ENCODE assay signal across 1 cellular context in the genomic region with DNA sequence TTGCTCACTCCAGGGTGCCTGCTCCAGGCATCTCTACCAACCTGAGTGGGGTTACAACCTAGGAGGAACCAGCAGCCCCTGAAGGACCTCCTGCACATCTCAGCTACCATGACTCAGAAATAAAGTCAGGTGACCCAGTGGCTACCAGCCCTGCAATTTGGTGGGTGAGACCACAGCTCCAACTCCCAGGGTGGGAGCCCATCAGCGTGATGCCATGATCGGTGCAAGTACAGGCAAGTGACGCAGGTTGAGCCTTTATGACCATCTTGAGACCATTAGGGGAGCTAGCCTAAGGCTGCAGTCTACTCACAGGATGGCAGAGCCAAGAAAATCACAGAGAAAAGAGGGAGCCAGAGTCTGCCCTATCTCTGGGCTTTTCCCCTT.
TF ChIP-seq lines count a peak whose summit lies in the region.

No MANE protein-coding gene starts in this region.

TF ChIP-seq in K562, 482 proteins besides CTCF, POLR2A, EP300 and RAD21:
- TF ChIP-seq MAZ (CRISPR knock-in tag; conservative IDR thresholded peaks at IDR 0.05 in 1 of 2, IDR thresholded peaks at IDR 0.05 in 1 of 2), result no peak
- TF ChIP-seq, protein P1, sequence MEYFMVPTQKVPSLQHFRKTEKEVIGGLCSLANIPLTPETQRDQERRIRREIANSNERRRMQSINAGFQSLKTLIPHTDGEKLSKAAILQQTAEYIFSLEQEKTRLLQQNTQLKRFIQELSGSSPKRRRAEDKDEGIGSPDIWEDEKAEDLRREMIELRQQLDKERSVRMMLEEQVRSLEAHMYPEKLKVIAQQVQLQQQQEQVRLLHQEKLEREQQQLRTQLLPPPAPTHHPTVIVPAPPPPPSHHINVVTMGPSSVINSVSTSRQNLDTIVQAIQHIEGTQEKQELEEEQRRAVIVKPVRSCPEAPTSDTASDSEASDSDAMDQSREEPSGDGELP (CRISPR knock-in tag; IDR thresholded peaks at IDR 0.05; ENCODE audit: borderline replicate concordance), result no peak
- TF ChIP-seq, protein P2, sequence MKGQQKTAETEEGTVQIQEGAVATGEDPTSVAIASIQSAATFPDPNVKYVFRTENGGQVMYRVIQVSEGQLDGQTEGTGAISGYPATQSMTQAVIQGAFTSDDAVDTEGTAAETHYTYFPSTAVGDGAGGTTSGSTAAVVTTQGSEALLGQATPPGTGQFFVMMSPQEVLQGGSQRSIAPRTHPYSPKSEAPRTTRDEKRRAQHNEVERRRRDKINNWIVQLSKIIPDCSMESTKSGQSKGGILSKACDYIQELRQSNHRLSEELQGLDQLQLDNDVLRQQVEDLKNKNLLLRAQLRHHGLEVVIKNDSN (CRISPR knock-in tag; IDR thresholded peaks at IDR 0.05), result 0 out of 2 replicates have a peak, but pooled peaks have one; percentile 7
TF ChIP-seq in K562: peak in this region for 1.
